ENCODE assay signal across 21 cellular contexts in the genomic region with DNA sequence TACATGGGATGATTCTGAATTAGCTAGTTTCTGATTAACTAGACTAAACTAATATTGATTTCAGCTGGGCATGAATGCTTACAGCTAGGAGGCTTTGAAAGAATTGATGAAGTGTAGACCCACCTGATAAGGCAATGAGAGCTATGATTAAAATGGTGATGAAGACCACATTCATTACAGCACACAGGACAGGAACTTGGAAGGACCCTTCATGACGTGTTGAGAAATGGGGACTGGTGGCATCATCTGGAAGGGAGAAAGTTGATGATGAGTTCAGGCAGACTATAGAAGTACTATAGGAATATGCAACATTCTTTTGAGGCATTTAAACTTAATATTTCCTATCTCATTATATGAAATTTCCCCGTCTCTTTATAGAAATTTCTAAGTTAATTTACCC. TPM values are rescaled to one million over a fixed set of nuclear protein-coding genes. Genes with fewer than 3 reads are reported as not detected.
A peak's percentile ranks its signal among the peaks of the same experiment; 100 is the strongest.
DNase-seq lines count a peak whose midpoint lies in the region; ATAC-seq and TF ChIP-seq lines count a peak whose summit lies in the region.
"Had no signal": no experiment of that assay in that cellular context is flagged by ENCODE, and none has a peak within 500 bp of the region (broad histone marks: within the 10 kb centered on the region; RNA-seq: fewer than 3 reads in every experiment).

No MANE protein-coding gene starts in this region.

- DNase-seq in activated naive CD4-positive, alpha-beta T cell treated with anti-CD3 and anti-CD28 coated beads, Interleukin-2, amount 10 ng/mL, durations not matched to agents 7 days and 5 days, result peak; percentile 21
- no peak for DNase-seq in activated naive CD4-positive, alpha-beta T cell treated with Interleukin-2 at 50 U/mL for 16 hours
- DNase-seq in T-cell (no peak), ureter (ENCODE audit: low spot score) (no peak), cerebellar nuclear complex (lab: John Stamatoyannopoulos, UW) (no peak), foreskin keratinocyte (no peak)
- no peak for DNase-seq in activated naive CD8-positive, alpha-beta T cell treated with anti-CD3 and anti-CD28 coated beads, Interleukin-2, amount 50 U/mL, for 24 hours
- DNase-seq: activated CD4-positive, alpha-beta T cell treated with anti-CD3 and anti-CD28 coated beads for 48 hours; central memory CD4-positive, alpha-beta T cell; effector CD4-positive, alpha-beta T cell; MM.1S; NCI-H1436; NCI-H526; stimulated activated naive CD4-positive, alpha-beta T cell; transverse colon had no signal

- POLR2A ChIA-PET in T-cell (lab: Charles Lee), result interaction anchor here (0.6 to 5.2 kb wide), 9 partner anchors 14 to 67 kb away, joined by 3 to 80 read pairs (median 4); no protein-coding TSS in a partner anchor

- H3K27ac ChIP-seq in foreskin keratinocyte, result no peak overlapping the region
- H3K27ac ChIP-seq: ascending aorta, esophagus muscularis mucosa had no signal

- peaks cover 2% of the 10 kb centered on the region for H3K27me3 ChIP-seq in foreskin keratinocyte
- H3K27me3 ChIP-seq: ascending aorta, transverse colon had no signal

- H3K9me3 Mint-ChIP-seq in activated naive CD4-positive, alpha-beta T cell treated with anti-CD3 and anti-CD28 coated beads, Interleukin-2, amount 10 ng/mL, durations not matched to agents 7 days and 5 days, result no peaks in the 10 kb centered on the region
- H3K9me3 Mint-ChIP-seq in T-cell, result no peaks in the 10 kb centered on the region
- no peaks in the 10 kb centered on the region for H3K9me3 Mint-ChIP-seq in activated naive CD8-positive, alpha-beta T cell treated with anti-CD3 and anti-CD28 coated beads, Interleukin-2, amount 50 U/mL, for 24 hours
- H3K9me3 Mint-ChIP-seq in stimulated activated memory B cell treated with anti-CD40 and anti-IgM and Interleukin-4, amounts not matched to agents 10 μg/mL and 1 μg/mL and 100 μg/mL, for 72 hours, result peaks cover 2% of the 10 kb centered on the region
- H3K9me3 Mint-ChIP-seq: GM23338, neural crest cell had no signal

- no peaks in the 10 kb centered on the region for H3K4me1 ChIP-seq in foreskin keratinocyte
- H3K4me1 ChIP-seq: ascending aorta, esophagus muscularis mucosa had no signal

- peaks cover 40% of the 10 kb centered on the region for H3K4me1 Mint-ChIP-seq in activated naive CD4-positive, alpha-beta T cell treated with anti-CD3 and anti-CD28 coated beads, Interleukin-2, amount 10 ng/mL, durations not matched to agents 7 days and 5 days
- H3K4me1 Mint-ChIP-seq in T-cell, result peaks cover 60 to 78% (median 62%) of the 10 kb centered on the region in 3 donors
- peaks cover 59% of the 10 kb centered on the region for H3K4me1 Mint-ChIP-seq in activated naive CD8-positive, alpha-beta T cell treated with anti-CD3 and anti-CD28 coated beads, Interleukin-2, amount 50 U/mL, for 24 hours
- peaks cover 61% of the 10 kb centered on the region for H3K4me1 Mint-ChIP-seq in stimulated activated memory B cell treated with anti-CD40 and anti-IgM and Interleukin-4, amounts not matched to agents 10 μg/mL and 1 μg/mL and 100 μg/mL, for 72 hours

- no peak for TF ChIP-seq CTCF in foreskin keratinocyte (conservative IDR thresholded peaks at IDR 0.05)

- H3K36me3 Mint-ChIP-seq in activated naive CD4-positive, alpha-beta T cell treated with anti-CD3 and anti-CD28 coated beads, Interleukin-2, amount 10 ng/mL, durations not matched to agents 7 days and 5 days, result peaks cover 81% of the 10 kb centered on the region
- peaks cover 56% of the 10 kb centered on the region for H3K36me3 Mint-ChIP-seq in T-cell
- peaks cover 80% of the 10 kb centered on the region for H3K36me3 Mint-ChIP-seq in activated naive CD8-positive, alpha-beta T cell treated with anti-CD3 and anti-CD28 coated beads, Interleukin-2, amount 50 U/mL, for 24 hours (ENCODE audit: low read depth)
- H3K36me3 Mint-ChIP-seq in stimulated activated memory B cell treated with anti-CD40 and anti-IgM and Interleukin-4, amounts not matched to agents 10 μg/mL and 1 μg/mL and 100 μg/mL, for 72 hours, result peaks cover 61% of the 10 kb centered on the region

- H3K4me3 Mint-ChIP-seq in activated naive CD4-positive, alpha-beta T cell treated with anti-CD3 and anti-CD28 coated beads, Interleukin-2, amount 10 ng/mL, durations not matched to agents 7 days and 5 days, result peak overlapping the region; percentile 98
- H3K4me3 Mint-ChIP-seq in T-cell, result peak overlapping the region; percentile 68 to 97 (median 93)
- peak overlapping the region; percentile 100 for H3K4me3 Mint-ChIP-seq in activated naive CD8-positive, alpha-beta T cell treated with anti-CD3 and anti-CD28 coated beads, Interleukin-2, amount 50 U/mL, for 24 hours
- H3K4me3 Mint-ChIP-seq in stimulated activated memory B cell treated with anti-CD40 and anti-IgM and Interleukin-4, amounts not matched to agents 10 μg/mL and 1 μg/mL and 100 μg/mL, for 72 hours, result peak overlapping the region; percentile 56
- H3K4me3 Mint-ChIP-seq: GM23338, neural crest cell had no signal

- peak overlapping the region; percentile 98 for H3K27ac Mint-ChIP-seq in activated naive CD4-positive, alpha-beta T cell treated with anti-CD3 and anti-CD28 coated beads, Interleukin-2, amount 10 ng/mL, durations not matched to agents 7 days and 5 days
- H3K27ac Mint-ChIP-seq in T-cell, result peak overlapping the region; percentile 97 to 99
- peak overlapping the region; percentile 95 for H3K27ac Mint-ChIP-seq in activated naive CD8-positive, alpha-beta T cell treated with anti-CD3 and anti-CD28 coated beads, Interleukin-2, amount 50 U/mL, for 24 hours
- peak overlapping the region; percentile 40 for H3K27ac Mint-ChIP-seq in stimulated activated memory B cell treated with anti-CD40 and anti-IgM and Interleukin-4, amounts not matched to agents 10 μg/mL and 1 μg/mL and 100 μg/mL, for 72 hours
- H3K27ac Mint-ChIP-seq: GM23338 had no signal

- no peaks in the 10 kb centered on the region for H3K27me3 Mint-ChIP-seq in activated naive CD4-positive, alpha-beta T cell treated with anti-CD3 and anti-CD28 coated beads, Interleukin-2, amount 10 ng/mL, durations not matched to agents 7 days and 5 days
- H3K27me3 Mint-ChIP-seq in T-cell, result no peaks in the 10 kb centered on the region
- no peaks in the 10 kb centered on the region for H3K27me3 Mint-ChIP-seq in activated naive CD8-positive, alpha-beta T cell treated with anti-CD3 and anti-CD28 coated beads, Interleukin-2, amount 50 U/mL, for 24 hours
- H3K27me3 Mint-ChIP-seq in stimulated activated memory B cell treated with anti-CD40 and anti-IgM and Interleukin-4, amounts not matched to agents 10 μg/mL and 1 μg/mL and 100 μg/mL, for 72 hours, result no peaks in the 10 kb centered on the region

- CTCF ChIA-PET in activated naive CD4-positive, alpha-beta T cell treated with anti-CD3 and anti-CD28 coated beads, Interleukin-2, amount 10 ng/mL, durations not matched to agents 7 days and 5 days (lab: Charles Lee), result interaction anchor here (1.2 to 23.1 kb wide), 2 partner anchors 43 to 113 kb away, joined by 3 to 657 read pairs; partner anchors contain the start of gene CLEC2B
- CTCF ChIA-PET in T-cell (lab: Charles Lee), result interaction anchor here (0.8 to 12.0 kb wide), 13 partner anchors 9 to 184 kb away, joined by 3 to 311 read pairs (median 4); no protein-coding TSS in a partner anchor

- no peak for ATAC-seq in T-cell (replicated peaks in 1 of 4)
- no peak for ATAC-seq in activated naive CD8-positive, alpha-beta T cell treated with anti-CD3 and anti-CD28 coated beads, Interleukin-2, amount 50 U/mL, for 24 hours
- no peak for ATAC-seq in stimulated activated memory B cell treated with anti-CD40 and anti-IgM and Interleukin-4, amounts not matched to agents 10 μg/mL and 1 μg/mL and 100 μg/mL, for 72 hours
- no peak for ATAC-seq in foreskin keratinocyte
- ATAC-seq: GM23338 had no signal

RNA-seq across cellular contexts. Expression of gene CD69, which starts 4.5 kb away (rescaled TPM):
- total RNA-seq in T-cell (100 to 1,000 TPM in 2 of 5 donors, 10 to 100 TPM in 3; 36.7 to 746 (median 39.4) TPM), ureter (10.7 TPM), foreskin keratinocyte (not detected in 2 replicates)
- polyA plus RNA-seq in foreskin keratinocyte, result not detected in 2 replicates
- total RNA-seq: GM23338, neural crest cell had no signal
- polyA plus RNA-seq: GM23338 had no signal

RNA-seq across cellular contexts. Expression of gene CLECL1, which starts 23.3 kb away (rescaled TPM):
- 1 to 10 TPM; 1.1 to 4.4 (median 2.9) TPM for total RNA-seq in T-cell
- total RNA-seq in ureter, result 0.91 TPM
- not detected in 2 replicates for total RNA-seq in foreskin keratinocyte
- polyA plus RNA-seq in foreskin keratinocyte, result not detected in 2 replicates
- total RNA-seq: ascending aorta, GM23338, mesenteric fat pad, neural crest cell had no signal
- polyA plus RNA-seq: GM23338 had no signal

Comparison
In these comparisons a context has a peak if more than half of its experiments do, and no peak if none do; other contexts are left out.
1. H3K27ac Mint-ChIP-seq: peak in every context shown above with its lines; median percentile 98 in activated naive CD4-positive, alpha-beta T cell treated with anti-CD3 and anti-CD28 coated beads, Interleukin-2, amount 10 ng/mL, durations not matched to agents 7 days and 5 days; 98 in T-cell; 95 in activated naive CD8-positive, alpha-beta T cell treated with anti-CD3 and anti-CD28 coated beads, Interleukin-2, amount 50 U/mL, for 24 hours; 40 in stimulated activated memory B cell treated with anti-CD40 and anti-IgM and Interleukin-4, amounts not matched to agents 10 μg/mL and 1 μg/mL and 100 μg/mL, for 72 hours.
2. RNA of gene CD69, which starts 4.5 kb away (total RNA-seq): 36.7 to 746 TPM in T-cell and 10.7 TPM in ureter (single experiment); not detected in foreskin keratinocyte; every median in the first group is over 10 times any median in the second.
3. Peak in every context shown above with its lines, with median percentiles within 50 percentile points of each other: H3K4me3 Mint-ChIP-seq.